In genomic region chr12:57159341-57159740, GRCh38 we compare ENCODE assay signal across 35 cellular contexts. TPM values are rescaled to one million over a fixed set of nuclear protein-coding genes. Genes with fewer than 3 reads are reported as not detected.
DNase-seq lines count a peak whose midpoint lies in the region; ATAC-seq and TF ChIP-seq lines count a peak whose summit lies in the region.
"Had no signal": no experiment of that assay in that cellular context is flagged by ENCODE, and none has a peak within 500 bp of the region (broad histone marks: within the 10 kb centered on the region; RNA-seq: fewer than 3 reads in every experiment).

No MANE protein-coding gene starts in this region.

- H3K27ac ChIP-seq in BLaER1 (peak overlapping the region; percentile 63; the same call in 1 of the 2 replicates), esophagus muscularis mucosa (replicated peaks in 1 of 4) (peak overlapping the region; percentile 8 to 49 (median 25)), neural progenitor cell (no peak overlapping the region)
- H3K27ac ChIP-seq: epithelial cell of prostate, HL-60, neutrophil, prostate gland, VCaP had no signal

- ATAC-seq in GM19397 (IDR thresholded peaks at IDR 0.05; ENCODE audit: unreplicated experiment) (no peak), HG02973 (IDR thresholded peaks at IDR 0.05; ENCODE audit: unreplicated experiment) (no peak)
- ATAC-seq: HCT116; PC-3; stimulated activated naive CD8-positive, alpha-beta T cell treated with anti-CD3 and anti-CD28 coated beads, Interleukin-15, amount 100 ng/mL, for 72 hours had no signal

- DNase-seq in NCI-H524 (lab: John Stamatoyannopoulos, UW), result peak; percentile 28 to 75
- DNase-seq in esophagus muscularis mucosa (ENCODE audit: extremely low spot score), result no peak
- no peak for DNase-seq in neural progenitor cell (ENCODE audit: low spot score)
- DNase-seq in activated T-cell treated with anti-CD3 and anti-CD28 coated beads, Interleukin-2, amount 50 U/mL, for 1 hour, result no peak
- DNase-seq: activated CD4-positive, alpha-beta T cell treated with anti-CD3 and anti-CD28 coated beads for 48 hours; activated gamma-delta T cell; activated naive CD8-positive, alpha-beta T cell treated with anti-CD3 and anti-CD28 coated beads, Interleukin-2, amount 10 ng/mL, durations not matched to agents 7 days and 5 days; activated T-cell treated with anti-CD3 and anti-CD28 coated beads, Interleukin-2, amount 50 U/mL, for 24 hours; COR-L47; DND-41; effector CD8-positive, alpha-beta T cell; NCI-H1436; NCI-H510A; NK-92 treated with Interleukin-12 subunit alpha and Interleukin-12 subunit beta, amount 100 ng/mL, for 24 hours; PC-3; SHP77; stimulated activated CD8-positive, alpha-beta memory T cell treated with anti-CD3 and anti-CD28 coated beads, Interleukin-4, amount 100 ng/mL, for 48 hours; stimulated activated naive CD8-positive, alpha-beta T cell treated with anti-CD3 and anti-CD28 coated beads, Interleukin-15, amount 100 ng/mL, for 72 hours; T-helper 9 cell; transverse colon had no signal

- TF ChIP-seq CTCF in esophagus muscularis mucosa (IDR thresholded peaks at IDR 0.05), result no peak
- no peak for TF ChIP-seq CTCF in nephron (IDR thresholded peaks at IDR 0.05; ENCODE audit: unreplicated experiment in 3 of 3)
- TF ChIP-seq CTCF in neural progenitor cell (IDR thresholded peaks at IDR 0.05), result no peak

- peak overlapping the region; percentile 76 for H3K4me2 ChIP-seq in BLaER1
- H3K4me2 ChIP-seq in neural progenitor cell, result no peak overlapping the region

- H3K4me3 ChIP-seq in BLaER1 (no peak overlapping the region), esophagus muscularis mucosa (no peak overlapping the region), neural progenitor cell (no peak overlapping the region)
- H3K4me3 ChIP-seq: lung, prostate gland, transverse colon had no signal

- H3K27me3 Mint-ChIP-seq in nephron (ENCODE audit: low read depth), result no peaks in the 10 kb centered on the region
- H3K27me3 Mint-ChIP-seq in neural progenitor cell (ENCODE audit: insufficient read depth, low read depth), result peaks cover 5% of the 10 kb centered on the region
- H3K27me3 Mint-ChIP-seq: activated T-cell treated with anti-CD3 and anti-CD28 coated beads, Interleukin-2, amount 50 U/mL, for 24 hours had no signal

- no peaks in the 10 kb centered on the region for H4K20me1 ChIP-seq in BLaER1
- H4K20me1 ChIP-seq in neural progenitor cell (ENCODE audit: low read depth), result no peaks in the 10 kb centered on the region

- H3K9ac ChIP-seq in BLaER1 (no peak overlapping the region), neural progenitor cell (no peak overlapping the region)

- H3K9me3 ChIP-seq in BLaER1 (no peaks in the 10 kb centered on the region), esophagus muscularis mucosa (no peaks in the 10 kb centered on the region), neural progenitor cell (ENCODE audit: low read depth) (no peaks in the 10 kb centered on the region)
- H3K9me3 ChIP-seq: neutrophil, prostate gland, transverse colon had no signal

- peaks cover 15% of the 10 kb centered on the region for H3K4me1 Mint-ChIP-seq in nephron
- peaks cover 12% of the 10 kb centered on the region for H3K4me1 Mint-ChIP-seq in neural progenitor cell

- no peaks in the 10 kb centered on the region for H3F3A ChIP-seq in neural progenitor cell (ENCODE audit: low read depth)

- TF ChIP-seq EP300 in esophagus muscularis mucosa (IDR thresholded peaks at IDR 0.05), result no peak

- no peaks in the 10 kb centered on the region for H3K79me2 ChIP-seq in neural progenitor cell (ENCODE audit: low read depth)

- H3K9me3 Mint-ChIP-seq in nephron, result no peaks in the 10 kb centered on the region
- no peaks in the 10 kb centered on the region for H3K9me3 Mint-ChIP-seq in neural progenitor cell
- H3K9me3 Mint-ChIP-seq: activated naive CD8-positive, alpha-beta T cell treated with anti-CD3 and anti-CD28 coated beads, Interleukin-2, amount 10 ng/mL, durations not matched to agents 7 days and 5 days; activated T-cell treated with anti-CD3 and anti-CD28 coated beads, Interleukin-2, amount 50 U/mL, for 24 hours; stimulated activated naive CD8-positive, alpha-beta T cell treated with anti-CD3 and anti-CD28 coated beads, Interleukin-15, amount 100 ng/mL, for 72 hours had no signal

- no peak for TF ChIP-seq POLR2A in esophagus muscularis mucosa (IDR thresholded peaks at IDR 0.05; ENCODE audit: low read depth)

- H3K4me1 ChIP-seq in BLaER1 (peaks cover 63% of the 10 kb centered on the region), esophagus muscularis mucosa (peaks cover 4 to 36% (median 27%) of the 10 kb centered on the region in 4 donors), neural progenitor cell (no peaks in the 10 kb centered on the region)
- H3K4me1 ChIP-seq: prostate gland, transverse colon had no signal

- peak overlapping the region; percentile 33 to 69 (median 51) for H3K27ac Mint-ChIP-seq in nephron
- H3K27ac Mint-ChIP-seq in neural progenitor cell, result no peak overlapping the region
- H3K27ac Mint-ChIP-seq: activated naive CD8-positive, alpha-beta T cell treated with anti-CD3 and anti-CD28 coated beads, Interleukin-2, amount 10 ng/mL, durations not matched to agents 7 days and 5 days; activated T-cell treated with anti-CD3 and anti-CD28 coated beads, Interleukin-2, amount 50 U/mL, for 24 hours; B cell had no signal

- H3K36me3 ChIP-seq in BLaER1, result peaks cover 44% of the 10 kb centered on the region
- peaks cover 46 to 100% (median 94%) of the 10 kb centered on the region in 4 donors for H3K36me3 ChIP-seq in esophagus muscularis mucosa
- no peaks in the 10 kb centered on the region for H3K36me3 ChIP-seq in neural progenitor cell
- H3K36me3 ChIP-seq: neutrophil had no signal

- intact Hi-C loops in esophagus muscularis mucosa (cut with DNase I), result no loop called here

- 76% methylated on average over 4 of the region's 4 CpGs for WGBS in esophagus muscularis mucosa

- H2AFZ ChIP-seq in neural progenitor cell (replicated peaks), result no peak overlapping the region

- H3K36me3 Mint-ChIP-seq in nephron (ENCODE audit: low read depth), result peaks cover 77% of the 10 kb centered on the region
- peaks cover 48% of the 10 kb centered on the region for H3K36me3 Mint-ChIP-seq in neural progenitor cell
- H3K36me3 Mint-ChIP-seq: activated naive CD8-positive, alpha-beta T cell treated with anti-CD3 and anti-CD28 coated beads, Interleukin-2, amount 10 ng/mL, durations not matched to agents 7 days and 5 days had no signal

- H3K4me3 Mint-ChIP-seq in nephron (no peak overlapping the region), neural progenitor cell (no peak overlapping the region)
- H3K4me3 Mint-ChIP-seq: activated naive CD8-positive, alpha-beta T cell treated with anti-CD3 and anti-CD28 coated beads, Interleukin-2, amount 10 ng/mL, durations not matched to agents 7 days and 5 days; activated T-cell treated with anti-CD3 and anti-CD28 coated beads, Interleukin-2, amount 50 U/mL, for 24 hours; B cell; stimulated activated naive CD8-positive, alpha-beta T cell treated with anti-CD3 and anti-CD28 coated beads, Interleukin-15, amount 100 ng/mL, for 72 hours had no signal

- H3K27me3 ChIP-seq in BLaER1, result no peaks in the 10 kb centered on the region
- H3K27me3 ChIP-seq in esophagus muscularis mucosa, result no peaks in the 10 kb centered on the region
- no peaks in the 10 kb centered on the region for H3K27me3 ChIP-seq in neural progenitor cell
- H3K27me3 ChIP-seq: transverse colon had no signal

RNA-seq across cellular contexts. Expression of gene LRP1-AS, which starts 11.9 kb away (rescaled TPM):
- total RNA-seq in esophagus muscularis mucosa (not detected), neural progenitor cell (ENCODE audit: low replicate concordance) (not detected in 2 replicates)
- total RNA-seq: A673; activated CD8-positive, alpha-beta memory T cell treated with anti-CD3 and anti-CD28 coated beads for 36 hours; activated naive CD8-positive, alpha-beta T cell treated with anti-CD3 and anti-CD28 coated beads, Interleukin-2, amount 10 ng/mL, durations not matched to agents 7 days and 5 days; B cell; lung; PC-3; prostate gland; transverse colon had no signal

RNA-seq across cellular contexts. Expression of gene LRP1, which starts 31.1 kb away (rescaled TPM):
- total RNA-seq in esophagus muscularis mucosa (100 to 1,000 TPM; 203 to 338 (median 250) TPM), neural progenitor cell (ENCODE audit: low replicate concordance) (13.9 and 31.9 TPM in 2 replicates)

RNA-seq across cellular contexts. Expression of gene STAT6, which starts 48.2 kb away (rescaled TPM):
- total RNA-seq in esophagus muscularis mucosa (100 to 1,000 TPM; 111 to 168 (median 157) TPM), neural progenitor cell (ENCODE audit: low replicate concordance) (12.9 and 21.6 TPM in 2 replicates)

RNA-seq across cellular contexts. Expression of gene NXPH4, which starts 57.3 kb away (rescaled TPM):
- total RNA-seq in esophagus muscularis mucosa (not detected), neural progenitor cell (ENCODE audit: low replicate concordance) (0.28 TPM in 1 of 2 replicates, not detected in the other)
- total RNA-seq: skeletal muscle tissue, transverse colon had no signal

Comparison
In these comparisons a context has a peak if more than half of its experiments do, and no peak if none do; other contexts are left out.
1. DNase-seq: peak in NCI-H524 (2 of 2); none in esophagus muscularis mucosa (single experiment), neural progenitor cell (single experiment) and activated T-cell treated with anti-CD3 and anti-CD28 coated beads, Interleukin-2, amount 50 U/mL, for 1 hour (single experiment).